In genomic region chr2:31031132-31031706, GRCh38 we compare ENCODE assay signal across 15 cellular contexts.
DNase-seq lines count a peak whose midpoint lies in the region; ATAC-seq and TF ChIP-seq lines count a peak whose summit lies in the region.
"Had no signal": no experiment of that assay in that cellular context is flagged by ENCODE, and none has a peak within 500 bp of the region (broad histone marks: within the 10 kb centered on the region; RNA-seq: fewer than 3 reads in every experiment).

No MANE protein-coding gene starts in this region.

- no peak for TF ChIP-seq CTCF in HL-60 (IDR thresholded peaks at IDR 0.05; ENCODE audit: insufficient read depth, low read length)
- TF ChIP-seq CTCF in Peyer's patch (IDR thresholded peaks at IDR 0.05) = no peak

- H3K4me3 ChIP-seq in HL-60 (replicated peaks; ENCODE audit: insufficient read depth, low read length) (no peak overlapping the region), Peyer's patch (no peak overlapping the region), SJCRH30 (no peak overlapping the region)

- H3K27ac ChIP-seq in HL-60 (replicated peaks) = peak overlapping the region; percentile 69; the same call in 1 of the 2 replicates
- H3K27ac ChIP-seq in Peyer's patch = no peak overlapping the region
- H3K27ac ChIP-seq in SJCRH30 = no peak overlapping the region

- TF ChIP-seq POLR2A in Peyer's patch (IDR thresholded peaks at IDR 0.05) = no peak

- H3K27me3 ChIP-seq in HL-60 (ENCODE audit: insufficient read depth, poor library complexity, severe bottlenecking) (no peaks in the 10 kb centered on the region), Peyer's patch (no peaks in the 10 kb centered on the region), SJCRH30 (peaks cover 6% of the 10 kb centered on the region; the same call in 1 of the 2 replicates)

- H3K9me3 ChIP-seq in Peyer's patch (no peaks in the 10 kb centered on the region), SJCRH30 (replicated peaks) (no peaks in the 10 kb centered on the region)

- H3K4me1 ChIP-seq in Peyer's patch = no peaks in the 10 kb centered on the region
- no peaks in the 10 kb centered on the region for H3K4me1 ChIP-seq in SJCRH30

- DNase-seq in HL-60 (ENCODE audit: low read depth in 1 of 2, low spot score in 1 of 2) (no peak), NCI-H774 (lab: John Stamatoyannopoulos, UW) (no peak), Peyer's patch (no peak), SJCRH30 (no peak)
- no peak for DNase-seq in activated CD4-positive, alpha-beta T cell treated with anti-CD3 and anti-CD28 coated beads, Interleukin-2, amount 50 U/mL, for 1 hour
- DNase-seq: activated CD4-positive, alpha-beta T cell treated with anti-CD3 and anti-CD28 coated beads for 36 hours; DND-41; HFFc6; NCI-H1417; NCI-H446 treated with DMSO at 0.1 percent for 48 hours; T-helper 17 cell had no signal

- ATAC-seq in GM18867 (IDR thresholded peaks at IDR 0.05; ENCODE audit: unreplicated experiment) (peak; percentile 92), GM21447 (IDR thresholded peaks at IDR 0.05; ENCODE audit: unreplicated experiment) (peak; percentile 84), HG03039 (IDR thresholded peaks at IDR 0.05; ENCODE audit: unreplicated experiment) (peak; percentile 82)
- ATAC-seq: activated CD4-positive, alpha-beta T cell treated with anti-CD3 and anti-CD28 coated beads for 36 hours; Panc1; T-helper 17 cell had no signal

- no peaks in the 10 kb centered on the region for H3K36me3 ChIP-seq in Peyer's patch
- no peaks in the 10 kb centered on the region for H3K36me3 ChIP-seq in SJCRH30
